26 cellular contexts compared by ENCODE assay signal in the genomic region with DNA sequence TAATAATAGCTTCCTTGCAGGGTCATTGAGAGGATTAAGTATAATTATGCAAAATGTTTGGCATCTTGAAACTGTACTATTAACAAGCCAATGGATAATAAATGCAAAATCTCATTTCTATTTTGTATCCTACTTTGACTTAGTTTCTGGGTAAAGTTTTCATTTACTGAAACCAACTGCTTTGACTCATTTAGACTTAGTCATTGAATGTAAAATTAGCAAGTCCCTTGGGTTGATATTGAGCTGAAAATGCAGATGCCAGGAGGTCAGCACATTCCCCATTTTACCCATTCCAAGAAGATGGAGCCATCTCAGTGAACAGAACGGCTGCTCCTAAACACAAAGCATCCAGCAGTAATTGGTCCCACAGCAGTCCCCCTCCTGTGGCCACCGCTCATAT.
"Had no signal": no experiment of that assay in that cellular context is flagged by ENCODE, and none has a peak within 500 bp of the region (broad histone marks: within the 10 kb centered on the region; RNA-seq: fewer than 3 reads in every experiment).

No MANE protein-coding gene starts in this region.

- H3K36me3 ChIP-seq: esophagus squamous epithelium, gastroesophageal sphincter, heart left ventricle, neutrophil, pancreas, prostate gland, right atrium auricular region, stomach, tibial artery had no signal

- DNase-seq: cortex of kidney; effector memory CD8-positive, alpha-beta T cell; erythroblast; esophagus squamous epithelium; foreskin keratinocyte; heart left ventricle; kidney; naive B cell; pancreas; stimulated activated CD4-positive, alpha-beta T cell treated with anti-CD3 and anti-CD28 coated beads, Interleukin-2, amount 100 ng/mL, for 24 hours; stimulated activated CD4-positive, alpha-beta T cell treated with anti-CD3 and anti-CD28 coated beads, Interleukin-4, amount 100 ng/mL, for 24 hours; stimulated activated naive CD4-positive, alpha-beta T cell treated with Interleukin-2 at 50 U/mL for 16 hours; stomach; substantia nigra; testis; tibial artery had no signal

- H2AFZ ChIP-seq: hepatocyte had no signal

- H3K4me1 ChIP-seq: esophagus squamous epithelium, foreskin keratinocyte, gastroesophageal sphincter, pancreas, prostate gland, right atrium auricular region, stomach, testis, tibial artery had no signal

- H3K27me3 ChIP-seq: esophagus squamous epithelium, gastroesophageal sphincter, heart left ventricle, hepatocyte, pancreas, right atrium auricular region, stomach, testis, tibial artery had no signal

- ATAC-seq: effector memory CD8-positive, alpha-beta T cell; foreskin keratinocyte; gastroesophageal sphincter; heart left ventricle; left lobe of liver; natural killer cell treated with Interleukin-12 subunit alpha and Interleukin-12 subunit beta and Interleukin-15 and Interleukin-18, amount 100 ng/mL, for 72 hours; pancreas; sciatic nerve; stimulated activated effector memory CD8-positive, alpha-beta T cell treated with anti-CD3 and anti-CD28 coated beads, Interleukin-12 subunit alpha, Interleukin-12 subunit beta, amount 100 ng/mL, for 72 hours had no signal

- H3K4me2 ChIP-seq: hepatocyte had no signal

- H3K9me3 ChIP-seq: esophagus squamous epithelium, gastroesophageal sphincter, heart left ventricle, neutrophil, pancreas, prostate gland, right atrium auricular region, stomach, testis, tibial artery had no signal

- H3K79me2 ChIP-seq: hepatocyte had no signal

- H3K4me3 ChIP-seq: esophagus squamous epithelium, gastroesophageal sphincter, heart left ventricle, hepatocyte, lung, pancreas, prostate gland, right atrium auricular region, stomach, testis, tibial artery had no signal

- H3K27ac ChIP-seq: esophagus squamous epithelium, foreskin keratinocyte, gastroesophageal sphincter, heart left ventricle, hepatocyte, neutrophil, pancreas, prostate gland, right atrium auricular region, stomach, testis, tibial artery had no signal
